ENCODE assay signal across 1 cellular context in genomic region chr5:164346785-164347630, GRCh38.
TF ChIP-seq lines count a peak whose summit lies in the region.

No MANE protein-coding gene starts in this region.

TF ChIP-seq in K562, 482 proteins besides CTCF, POLR2A, EP300 and RAD21 (continued from another document and continues in another):
- TF ChIP-seq ZNF76 (CRISPR knock-in tag; IDR thresholded peaks at IDR 0.05; ENCODE audit: borderline replicate concordance) (no peak), FUS (optimal IDR thresholded peaks at IDR 0.05; ENCODE audit: low read depth, low read length) (no peak), YY1 (IDR thresholded peaks at IDR 0.05; ENCODE audit: borderline replicate concordance in 1 of 3, control insufficient read depth in 1 of 3, extremely low read depth in 1 of 3, insufficient read depth in 3 of 3, insufficient read length in 1 of 3, insufficient replicate concordance in 2 of 3, low read depth in 1 of 3, low read length in 2 of 3) (no peak), ILK (tag; IDR thresholded peaks at IDR 0.05; ENCODE audit: borderline replicate concordance, low read depth) (no peak), TBP (optimal IDR thresholded peaks at IDR 0.05; ENCODE audit: low read depth, low read length) (no peak), HNRNPL (IDR thresholded peaks at IDR 0.05; ENCODE audit: low read depth, low read length) (no peak), DIDO1 (tag; IDR thresholded peaks at IDR 0.05; ENCODE audit: low read depth) (no peak), ARNT (IDR thresholded peaks at IDR 0.05) (no peak), RBM14 (IDR thresholded peaks at IDR 0.05; ENCODE audit: borderline replicate concordance, insufficient read depth, low read depth, low read length) (no peak), PYGO2 (tag; IDR thresholded peaks at IDR 0.05) (no peak), BACH1 (tag; IDR thresholded peaks at IDR 0.05) (no peak), ZNF280A (IDR thresholded peaks at IDR 0.05; ENCODE audit: low read depth, partially characterized antibody) (no peak), ZNF589 (CRISPR knock-in tag; IDR thresholded peaks at IDR 0.05; ENCODE audit: low read depth) (0 out of 2 replicates have a peak, but pooled peaks have one; percentile 61), MAX (CRISPR knock-in tag; IDR thresholded peaks at IDR 0.05) (no peak), MLLT1 (IDR thresholded peaks at IDR 0.05) (peak in 1 of 2 experiments; percentile 25; a peak in 1 of 4 replicates), RBM22 (IDR thresholded peaks at IDR 0.05; ENCODE audit: low read depth, low read length, poor library complexity, severe bottlenecking) (no peak), USF2 (CRISPR knock-in tag; IDR thresholded peaks at IDR 0.05) (no peak), PTBP1 (IDR thresholded peaks at IDR 0.05; ENCODE audit: low read depth, low read length) (no peak), ZNF699 (CRISPR knock-in tag; IDR thresholded peaks at IDR 0.05; ENCODE audit: insufficient replicate concordance) (no peak), CBFA2T3 (IDR thresholded peaks at IDR 0.05) (peak; percentile 29), RBM15 (IDR thresholded peaks at IDR 0.05; ENCODE audit: insufficient read depth, low read length) (no peak), ZNF780A (CRISPR knock-in tag; IDR thresholded peaks at IDR 0.05) (no peak), ETV1 (tag; conservative IDR thresholded peaks at IDR 0.05; ENCODE audit: low read depth) (peak; percentile 81), ZNF316 (IDR thresholded peaks at IDR 0.05) (peak; percentile 67), DACH1 (IDR thresholded peaks at IDR 0.05; ENCODE audit: partially characterized antibody) (no peak), ZNF398 (CRISPR knock-in tag; IDR thresholded peaks at IDR 0.05) (no peak), ZNF785 (CRISPR knock-in tag; IDR thresholded peaks at IDR 0.05) (no peak), SMARCA4 (IDR thresholded peaks at IDR 0.05) (peak; percentile 17; the same call in 1 of the 2 replicates), EWSR1 (IDR thresholded peaks at IDR 0.05; ENCODE audit: borderline replicate concordance, low read depth, partially characterized antibody) (no peak), C11orf30 (IDR thresholded peaks at IDR 0.05; ENCODE audit: low read depth) (no peak), CCNT2 (IDR thresholded peaks at IDR 0.05; ENCODE audit: borderline replicate concordance, extremely low read depth, insufficient read length, low read depth, low read length) (peak; percentile 14), ZSCAN29 (IDR thresholded peaks at IDR 0.05) (no peak), DDX20 (tag; IDR thresholded peaks at IDR 0.05; ENCODE audit: low read depth) (no peak), NELFE (IDR thresholded peaks at IDR 0.05; ENCODE audit: insufficient read depth, insufficient read length) (no peak), AFF1 (IDR thresholded peaks at IDR 0.05; ENCODE audit: low read depth in 1 of 2, partially characterized antibody in 2 of 2) (peak in 1 of 2 experiments; percentile 13), ASH1L (IDR thresholded peaks at IDR 0.05; ENCODE audit: borderline replicate concordance, low read depth, partially characterized antibody) (no peak), BCL6 (CRISPR knock-in tag; IDR thresholded peaks at IDR 0.05) (no peak), MCM7 (IDR thresholded peaks at IDR 0.05) (no peak), PCBP1 (IDR thresholded peaks at IDR 0.05; ENCODE audit: low read depth, low read length, poor library complexity, severe bottlenecking) (no peak), ZNF318 (IDR thresholded peaks at IDR 0.05; ENCODE audit: borderline replicate concordance in 1 of 2, low read depth in 1 of 2) (no peak), SMAD3 (CRISPR knock-in tag; conservative IDR thresholded peaks at IDR 0.05) (no peak), JUND (IDR thresholded peaks at IDR 0.05; ENCODE audit: borderline replicate concordance, low read depth, low read length) (peak; percentile 26; the same call in 1 of the 2 replicates), JUND (tag; IDR thresholded peaks at IDR 0.05; ENCODE audit: borderline replicate concordance, low read depth, low read length) (no peak), ZBTB1 (CRISPR knock-in tag; IDR thresholded peaks at IDR 0.05; ENCODE audit: borderline replicate concordance, low read depth) (no peak), ZNF239 (CRISPR knock-in tag; IDR thresholded peaks at IDR 0.05) (no peak), CXXC5 (CRISPR knock-in tag; IDR thresholded peaks at IDR 0.05) (peak; percentile 39), CBX1 (IDR thresholded peaks at IDR 0.05; ENCODE audit: low read depth) (no peak), ID3 (CRISPR knock-in tag; IDR thresholded peaks at IDR 0.05) (no peak), ID3 (tag; IDR thresholded peaks at IDR 0.05) (peak; percentile 23; the same call in 1 of the 2 replicates), SRSF1 (IDR thresholded peaks at IDR 0.05; ENCODE audit: low read depth, low read length) (no peak), FOXA1 (IDR thresholded peaks at IDR 0.05; ENCODE audit: borderline replicate concordance) (no peak)
